Comparison of ENCODE assay signal across 16 cellular contexts in the genomic region with DNA sequence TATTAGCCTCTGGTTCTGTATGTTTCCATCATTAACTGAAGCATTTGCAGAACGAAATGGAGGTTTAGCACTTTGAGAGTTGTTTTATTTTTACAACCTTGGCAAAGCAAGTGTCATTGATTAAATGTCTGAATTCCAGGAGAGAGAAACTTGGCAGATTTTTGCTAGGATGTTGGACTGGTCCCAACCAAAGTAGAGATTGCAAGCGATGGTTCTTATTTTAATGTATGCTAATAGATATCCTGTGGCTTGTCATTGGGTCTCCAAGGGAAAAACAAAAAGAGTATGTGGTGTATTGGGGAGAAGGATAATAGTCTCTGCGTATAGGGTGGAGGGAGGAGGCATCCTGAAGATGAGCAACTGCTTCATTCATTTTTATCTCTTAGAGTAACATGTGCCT.
"Had no signal": no experiment of that assay in that cellular context is flagged by ENCODE, and none has a peak within 500 bp of the region (broad histone marks: within the 10 kb centered on the region; RNA-seq: fewer than 3 reads in every experiment).

No MANE protein-coding gene starts in this region.

- H3K36me3 ChIP-seq: cardiac muscle cell, colonic mucosa, neutrophil, right atrium auricular region, thyroid gland, vagina had no signal

- H3K9me3 ChIP-seq: colonic mucosa, neutrophil, right atrium auricular region, thyroid gland, vagina had no signal

- H3K4me1 ChIP-seq: colonic mucosa, thyroid gland had no signal

- DNase-seq: activated CD4-positive, alpha-beta memory T cell treated with anti-CD3 and anti-CD28 coated beads for 36 hours; activated gamma-delta T cell treated with Interleukin-2 at 50 U/mL for 16 hours; activated naive CD8-positive, alpha-beta T cell treated with anti-CD3 and anti-CD28 coated beads for 36 hours; activated T-cell treated with anti-CD3 and anti-CD28 coated beads, Interleukin-2, amount 50 U/mL, for 72 hours; colonic mucosa; effector CD8-positive, alpha-beta T cell; kidney; posterior cingulate gyrus; T1000; thyroid gland had no signal

- H3K27ac ChIP-seq: cardiac muscle cell, colonic mucosa, epithelial cell of prostate, neutrophil, right atrium auricular region, thyroid gland, vagina had no signal

- H3K4me3 ChIP-seq: cardiac muscle cell, colonic mucosa, right atrium auricular region, skin epidermis, thyroid gland, vagina had no signal

- ATAC-seq: activated T-cell treated with anti-CD3 and anti-CD28 coated beads, Interleukin-2, amount 50 U/mL, for 72 hours had no signal

- H3K27me3 ChIP-seq: colonic mucosa, neutrophil, right atrium auricular region, thyroid gland, vagina had no signal
